9 cellular contexts compared by ENCODE assay signal in the genomic region with DNA sequence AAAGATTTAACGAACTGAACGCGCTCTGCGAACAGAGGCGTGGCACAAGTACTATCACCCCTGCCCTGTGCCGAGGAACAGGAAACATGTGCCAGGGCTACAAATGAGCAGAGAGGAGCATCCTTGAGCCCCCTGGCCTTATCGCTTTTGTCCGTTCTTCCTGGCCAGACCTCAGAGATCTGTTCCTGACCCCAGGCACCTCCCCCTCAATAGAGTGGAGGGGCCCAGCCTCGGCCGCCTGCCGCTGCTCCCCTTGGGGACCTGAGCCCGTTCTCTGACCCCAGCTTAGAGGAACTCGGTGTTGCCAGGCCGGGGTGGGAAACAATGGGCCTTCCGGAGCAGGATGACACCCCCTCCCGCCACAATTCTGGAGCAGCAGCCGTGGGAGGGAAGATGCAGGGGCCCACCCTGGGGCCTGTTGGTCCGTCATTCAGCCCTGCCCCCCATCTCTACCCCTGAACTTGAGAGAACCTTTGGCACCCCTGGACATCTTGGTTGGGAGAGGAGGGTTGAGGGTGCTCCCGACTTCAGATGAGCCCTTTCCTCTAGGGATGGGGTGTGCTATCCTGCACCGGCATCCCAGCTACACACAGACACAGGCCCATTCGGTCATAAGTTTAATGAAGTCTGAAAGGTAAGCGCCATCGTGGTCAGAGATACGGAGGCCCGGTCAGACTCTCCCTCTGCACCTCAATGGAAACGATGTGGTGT. TPM values are rescaled to one million over a fixed set of nuclear protein-coding genes. Genes with fewer than 3 reads are reported as not detected.
A peak's percentile ranks its signal among the peaks of the same experiment; 100 is the strongest.
DNase-seq lines count a peak whose midpoint lies in the region; ATAC-seq and TF ChIP-seq lines count a peak whose summit lies in the region.
"Had no signal": no experiment of that assay in that cellular context is flagged by ENCODE, and none has a peak within 500 bp of the region (broad histone marks: within the 10 kb centered on the region; RNA-seq: fewer than 3 reads in every experiment).

No MANE protein-coding gene starts in this region.

- peak overlapping the region; percentile 90 for H3K9ac ChIP-seq in OCI-LY3 (ENCODE audit: low read length)

- peaks cover 0 to 4% (median 0%) of the 10 kb centered on the region in 3 donors for H3K36me3 Mint-ChIP-seq in immature natural killer cell
- peaks cover 14% of the 10 kb centered on the region; the same call in 1 of the 2 replicates for H3K36me3 Mint-ChIP-seq in HFFc6 (ENCODE audit: low read depth)

- no peak for ATAC-seq in lower lobe of right lung

- TF ChIP-seq CTCF in OCI-LY3 (IDR thresholded peaks at IDR 0.05; ENCODE audit: low read depth, low read length) (no peak), cardiac fibroblast (IDR thresholded peaks at IDR 0.05; ENCODE audit: low read depth, low read length) (no peak), lower lobe of right lung (IDR thresholded peaks at IDR 0.05) (no peak), HFFc6 (IDR thresholded peaks at IDR 0.05) (no peak)

- H3K27me3 Mint-ChIP-seq in immature natural killer cell (ENCODE audit: low read depth in 3 of 3) = peaks cover 4 to 14% (median 10%) of the 10 kb centered on the region in 3 donors
- H3K27me3 Mint-ChIP-seq in HFFc6 (ENCODE audit: insufficient read depth) = peaks cover 2% of the 10 kb centered on the region
- H3K27me3 Mint-ChIP-seq: activated naive CD8-positive, alpha-beta T cell had no signal

- H4K20me1 ChIP-seq in OCI-LY3 (ENCODE audit: insufficient read depth, low read length) = peaks cover 9% of the 10 kb centered on the region; the same call in 1 of the 2 replicates

- H3K4me2 ChIP-seq in OCI-LY3 (ENCODE audit: low read length) = peak overlapping the region; percentile 96

- H3K27ac ChIP-seq in OCI-LY3 (ENCODE audit: low read length) (peak overlapping the region; percentile 92), lower lobe of right lung (peak overlapping the region; percentile 84), urinary bladder (ENCODE audit: low read depth) (peak overlapping the region; percentile 61)

- no peak overlapping the region for H2AFZ ChIP-seq in OCI-LY3 (ENCODE audit: low read depth, low read length)

- H3K36me3 ChIP-seq in OCI-LY3 (replicated peaks; ENCODE audit: low read depth, low read length) (peaks cover 24% of the 10 kb centered on the region), lower lobe of right lung (peaks cover 51% of the 10 kb centered on the region), urinary bladder (ENCODE audit: insufficient read depth) (peaks cover 2% of the 10 kb centered on the region)

- H3K4me1 ChIP-seq in OCI-LY3 (ENCODE audit: low read length) (peaks cover 22% of the 10 kb centered on the region), lower lobe of right lung (peaks cover 41% of the 10 kb centered on the region), urinary bladder (ENCODE audit: insufficient read depth) (no peaks in the 10 kb centered on the region)

- no peak overlapping the region for H3K27ac Mint-ChIP-seq in immature natural killer cell
- H3K27ac Mint-ChIP-seq in HFFc6 = no peak overlapping the region
- H3K27ac Mint-ChIP-seq: activated naive CD8-positive, alpha-beta T cell had no signal

- H3K4me3 Mint-ChIP-seq in immature natural killer cell (no peak overlapping the region), HFFc6 (no peak overlapping the region)
- H3K4me3 Mint-ChIP-seq: activated naive CD8-positive, alpha-beta T cell had no signal

- H3K4me3 ChIP-seq in OCI-LY3 (ENCODE audit: low read length) (peak overlapping the region; percentile 90), cardiac fibroblast (replicated peaks in 1 of 2; ENCODE audit: low read depth in 2 of 2, low read length in 2 of 2) (peak overlapping the region; percentile 70 to 80), lower lobe of right lung (peak overlapping the region; percentile 81), urinary bladder (ENCODE audit: low read depth, low read length) (peak overlapping the region; percentile 41)

- H3K9me3 ChIP-seq in OCI-LY3 (ENCODE audit: insufficient read depth, low read length) = no peaks in the 10 kb centered on the region
- no peaks in the 10 kb centered on the region for H3K9me3 ChIP-seq in lower lobe of right lung

- H3K79me2 ChIP-seq in OCI-LY3 (ENCODE audit: low read length) = peaks cover 20% of the 10 kb centered on the region

- DNase-seq in NCI-H1105 (lab: John Stamatoyannopoulos, UW) = peak; percentile 59
- DNase-seq in NCI-H1105 treated with DMSO at 0.1 percent for 48 hours (lab: John Stamatoyannopoulos, UW) = no peak
- DNase-seq in cardiac fibroblast (ENCODE audit: low read depth in 2 of 2) = peak; percentile 51 to 81
- DNase-seq in lower lobe of right lung = peak; percentile 66
- DNase-seq in immature natural killer cell = no peak
- no peak for DNase-seq in HFFc6

- H3K4me1 Mint-ChIP-seq in immature natural killer cell (peaks cover 13 to 14% of the 10 kb centered on the region in 2 donors), HFFc6 (ENCODE audit: low read depth) (no peaks in the 10 kb centered on the region)

- no peaks in the 10 kb centered on the region for H3K27me3 ChIP-seq in OCI-LY3 (ENCODE audit: low read depth, low read length)
- H3K27me3 ChIP-seq in lower lobe of right lung (ENCODE audit: low read depth) = no peaks in the 10 kb centered on the region

- H3K9me3 Mint-ChIP-seq in immature natural killer cell (no peaks in the 10 kb centered on the region), HFFc6 (no peaks in the 10 kb centered on the region)

- intact Hi-C loops in lower lobe of right lung (cut with DNase I) = no loop called here

- 4% methylated on average over 26 of the region's 26 CpGs for WGBS in urinary bladder

RNA-seq across cellular contexts. Expression of a gene that starts 1.1 kb away (rescaled TPM):
- 61.5 TPM for total RNA-seq in lower lobe of right lung
- 44.4 TPM for total RNA-seq in urinary bladder
- polyA plus RNA-seq in urinary bladder = 110 TPM
- polyA plus RNA-seq in immature natural killer cell = 100 to 1,000 TPM; 131 to 346 (median 177) TPM
- 100 to 1,000 TPM; 104 to 122 (median 107) TPM for total RNA-seq in HFFc6 (2021; fragmentation: NEBNext Ultra II Directional; extraction: Animal tissue kit (Norgen Biotek cat#: 25700))

RNA-seq across cellular contexts. Expression of a gene that starts 1.4 kb away (rescaled TPM):
- total RNA-seq in lower lobe of right lung (12.0 TPM), urinary bladder (8.1 TPM)
- polyA plus RNA-seq in urinary bladder (37.0 TPM), immature natural killer cell (not detected)
- 1 to 10 TPM in 2 of 6 experiments, under 1 TPM in 4; 0.40 to 1.3 (median 0.60) TPM for total RNA-seq in HFFc6 (2021; fragmentation: NEBNext Ultra II Directional; extraction: Animal tissue kit (Norgen Biotek cat#: 25700))

RNA-seq across cellular contexts. Expression of a gene that starts 1.6 kb away (rescaled TPM):
- total RNA-seq in lower lobe of right lung (12.6 TPM), urinary bladder (6.9 TPM)
- polyA plus RNA-seq in urinary bladder (12.5 TPM), immature natural killer cell (1 to 10 TPM in 2 of 3 donors, not detected in 1; 2.9 to 3.7 TPM)
- 10 to 100 TPM in 4 of 6 experiments, 1 to 10 TPM in 2; 9.3 to 15.3 (median 10.5) TPM for total RNA-seq in HFFc6 (2021; fragmentation: NEBNext Ultra II Directional; extraction: Animal tissue kit (Norgen Biotek cat#: 25700))

RNA-seq across cellular contexts. Expression of a gene that starts 22.2 kb away (rescaled TPM):
- total RNA-seq in lower lobe of right lung = 46.1 TPM
- total RNA-seq in urinary bladder = 7.9 TPM
- 17.3 TPM for polyA plus RNA-seq in urinary bladder
- under 1 TPM in 2 of 3 donors, not detected in 1; 0.03 to 0.40 TPM for polyA plus RNA-seq in immature natural killer cell
- total RNA-seq in HFFc6 (2021; fragmentation: NEBNext Ultra II Directional; extraction: Animal tissue kit (Norgen Biotek cat#: 25700)) = 10 to 100 TPM; 10.4 to 15.2 (median 11.6) TPM

RNA-seq across cellular contexts. Expression of a gene that starts 32.4 kb away (rescaled TPM):
- total RNA-seq in lower lobe of right lung = 77.9 TPM
- 84.8 TPM for total RNA-seq in urinary bladder
- 109 TPM for polyA plus RNA-seq in urinary bladder
- 10 to 100 TPM in 1 of 3 donors, 1 to 10 TPM in 1, under 1 TPM in 1; 0.72 to 19.6 (median 3.5) TPM for polyA plus RNA-seq in immature natural killer cell
- total RNA-seq in HFFc6 (2021; fragmentation: NEBNext Ultra II Directional; extraction: Animal tissue kit (Norgen Biotek cat#: 25700)) = 100 to 1,000 TPM in 4 of 6 experiments, 10 to 100 TPM in 2; 83.3 to 112 (median 110) TPM

Comparison
In these comparisons a context has a peak if more than half of its experiments do, and no peak if none do; other contexts are left out.
1. DNase-seq: peak in NCI-H1105 (single experiment), cardiac fibroblast (2 of 2) and lower lobe of right lung (single experiment); none in NCI-H1105 treated with DMSO at 0.1 percent for 48 hours (single experiment), immature natural killer cell (0 of 3) and HFFc6 (single experiment).
2. Peak in every context shown above with its lines, with median percentiles within 50 percentile points of each other: H3K27ac ChIP-seq and H3K4me3 ChIP-seq.